In genomic region chr2:208565690-208566421, GRCh38 we compare ENCODE assay signal across 1 cellular context.
TF ChIP-seq lines count a peak whose summit lies in the region.

No MANE protein-coding gene starts in this region.

TF ChIP-seq in K562, 482 proteins besides CTCF, POLR2A, EP300 and RAD21 (continued from another document):
- TF ChIP-seq ETS1 (conservative IDR thresholded peaks at IDR 0.05; ENCODE audit: control insufficient read depth, low read depth, low read length) (no peak), MLX (CRISPR knock-in tag; conservative IDR thresholded peaks at IDR 0.05) (no peak), TSC22D4 (tag; IDR thresholded peaks at IDR 0.05) (no peak), NKRF (IDR thresholded peaks at IDR 0.05; ENCODE audit: borderline replicate concordance) (no peak), FOXK1 (CRISPR knock-in tag; IDR thresholded peaks at IDR 0.05; ENCODE audit: borderline replicate concordance) (no peak), TEAD4 (IDR thresholded peaks at IDR 0.05; ENCODE audit: low read length) (peak; percentile 93), TEAD4 (CRISPR knock-in tag; IDR thresholded peaks at IDR 0.05; ENCODE audit: borderline replicate concordance) (no peak), ZNF316 (IDR thresholded peaks at IDR 0.05) (no peak), NCOA6 (IDR thresholded peaks at IDR 0.05) (no peak), HSF4 (CRISPR knock-in tag; IDR thresholded peaks at IDR 0.05; ENCODE audit: borderline replicate concordance) (no peak), ZNF146 (CRISPR knock-in tag; IDR thresholded peaks at IDR 0.05; ENCODE audit: unreplicated experiment) (no peak), TAL1 (IDR thresholded peaks at IDR 0.05) (peak; percentile 90), PML (IDR thresholded peaks at IDR 0.05; ENCODE audit: low read length) (peak; percentile 84; the same call in 1 of the 2 replicates), NCOR1 (IDR thresholded peaks at IDR 0.05) (peak; percentile 60), SMARCA4 (IDR thresholded peaks at IDR 0.05) (peak; percentile 72; the same call in 1 of the 2 replicates), RBM17 (IDR thresholded peaks at IDR 0.05; ENCODE audit: borderline replicate concordance, low read depth, low read length) (no peak), SMAD1 (IDR thresholded peaks at IDR 0.05; ENCODE audit: low read depth, low read length, partially characterized antibody) (peak; percentile 38), NCOA4 (IDR thresholded peaks at IDR 0.05; ENCODE audit: partially characterized antibody) (no peak), TCF3 (CRISPR knock-in tag; IDR thresholded peaks at IDR 0.05) (peak; percentile 66), HMG20A (CRISPR knock-in tag; conservative IDR thresholded peaks at IDR 0.05) (no peak), SOX6 (IDR thresholded peaks at IDR 0.05) (peak; percentile 85), SETDB1 (IDR thresholded peaks at IDR 0.05; ENCODE audit: low read length) (no peak), ZBTB9 (CRISPR knock-in tag; IDR thresholded peaks at IDR 0.05) (no peak), NFE2L1 (tag; IDR thresholded peaks at IDR 0.05; ENCODE audit: borderline replicate concordance, low read depth) (no peak), CTBP1 (IDR thresholded peaks at IDR 0.05; ENCODE audit: borderline replicate concordance) (peak; percentile 51; the same call in 1 of the 2 replicates), STAT5A (IDR thresholded peaks at IDR 0.05; ENCODE audit: borderline replicate concordance, low read length) (peak; percentile 34; the same call in 1 of the 2 replicates), HINFP (tag; conservative IDR thresholded peaks at IDR 0.05; ENCODE audit: low read depth) (no peak), ZBTB5 (IDR thresholded peaks at IDR 0.05) (no peak), SMARCE1 (IDR thresholded peaks at IDR 0.05) (peak; percentile 79; the same call in 1 of the 2 replicates)
